In genomic region chr9:137158625-137159024, GRCh38 we compare ENCODE assay signal across 2 cellular contexts.
A peak's percentile ranks its signal among the peaks of the same experiment; 100 is the strongest.
TF ChIP-seq lines count a peak whose summit lies in the region.

No MANE protein-coding gene starts in this region.

TF ChIP-seq in HEK293, 187 proteins besides CTCF, POLR2A, EP300 and RAD21:
- TF ChIP-seq ZNF48 (tag by site-specific recombination; IDR thresholded peaks at IDR 0.05): no peak
- 0 out of 2 replicates have a peak, but pooled peaks have one; percentile 23 for TF ChIP-seq GLIS2 (tag by site-specific recombination; IDR thresholded peaks at IDR 0.05)
- TF ChIP-seq ZNF521 (tag by site-specific recombination; IDR thresholded peaks at IDR 0.05): no peak

TF ChIP-seq in H1, 55 proteins besides CTCF, POLR2A, EP300 and RAD21:
- TF ChIP-seq BACH1 (IDR thresholded peaks at IDR 0.05; ENCODE audit: low read length) (no peak), PHF8 (conservative IDR thresholded peaks at IDR 0.05; ENCODE audit: low read depth, low read length) (no peak), NRF1 (IDR thresholded peaks at IDR 0.05; ENCODE audit: low read depth, low read length) (no peak), ASH2L (IDR thresholded peaks at IDR 0.05; ENCODE audit: low read length) (no peak)
- TF ChIP-seq, protein P1, sequence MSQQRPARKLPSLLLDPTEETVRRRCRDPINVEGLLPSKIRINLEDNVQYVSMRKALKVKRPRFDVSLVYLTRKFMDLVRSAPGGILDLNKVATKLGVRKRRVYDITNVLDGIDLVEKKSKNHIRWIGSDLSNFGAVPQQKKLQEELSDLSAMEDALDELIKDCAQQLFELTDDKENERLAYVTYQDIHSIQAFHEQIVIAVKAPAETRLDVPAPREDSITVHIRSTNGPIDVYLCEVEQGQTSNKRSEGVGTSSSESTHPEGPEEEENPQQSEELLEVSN (IDR thresholded peaks at IDR 0.05): no peak
